8 cellular contexts compared by ENCODE assay signal in genomic region chr2:210003394-210003793, GRCh38. TPM values are rescaled to one million over a fixed set of nuclear protein-coding genes. Genes with fewer than 3 reads are reported as not detected.
DNase-seq lines count a peak whose midpoint lies in the region; ATAC-seq and TF ChIP-seq lines count a peak whose summit lies in the region.

No MANE protein-coding gene starts in this region.

- TF ChIP-seq CTCF in right atrium auricular region (IDR thresholded peaks at IDR 0.05) (no peak), lower leg skin (IDR thresholded peaks at IDR 0.05) (no peak), vagina (IDR thresholded peaks at IDR 0.05) (no peak)

- no peaks in the 10 kb centered on the region for H3K9me3 ChIP-seq in right atrium auricular region
- H3K9me3 ChIP-seq in vagina, result no peaks in the 10 kb centered on the region

- peak overlapping the region in 1 of 2 donors; percentile 87 for H3K27ac ChIP-seq in right atrium auricular region
- no peak overlapping the region for H3K27ac ChIP-seq in vagina

- intact Hi-C loops in left ventricle myocardium superior (cut with micrococcal nuclease) (loop anchor here (10.0 kb wide), 1 partner anchor 171 kb away; the partner anchor contains the start of gene KANSL1L), lower leg skin (cut with DNase I; ENCODE audit: low total_unique reads) (no loop called here), vagina (cut with DNase I) (loop anchor here (10.0 kb wide), 1 partner anchor 171 kb away; the partner anchor contains the start of gene KANSL1L)

- no peak for DNase-seq in right atrium auricular region (ENCODE audit: low spot score)
- DNase-seq in left ventricle myocardium superior, result no peak
- DNase-seq in amniotic epithelial cell (ENCODE audit: low read depth), result peak; percentile 44
- no peak for DNase-seq in lower leg skin (ENCODE audit: low spot score in 2 of 2)
- DNase-seq in vagina (ENCODE audit: extremely low spot score in 2 of 2), result no peak

- H3K4me3 ChIP-seq in right atrium auricular region, result peak overlapping the region; percentile 95 to 98
- H3K4me3 ChIP-seq in lower leg skin (ENCODE audit: low read depth, poor library complexity, severe bottlenecking), result peak overlapping the region; percentile 96
- H3K4me3 ChIP-seq in vagina, result peak overlapping the region; percentile 79 to 83

- H3K4me1 ChIP-seq in right atrium auricular region (peaks cover 0 to 56% of the 10 kb centered on the region in 2 donors), vagina (peaks cover 40% of the 10 kb centered on the region)

- no peaks in the 10 kb centered on the region for H3K27me3 ChIP-seq in right atrium auricular region
- no peaks in the 10 kb centered on the region for H3K27me3 ChIP-seq in vagina

- TF ChIP-seq POLR2A in lower leg skin (IDR thresholded peaks at IDR 0.05) (no peak), vagina (IDR thresholded peaks at IDR 0.05) (no peak)

- WGBS in lower leg skin, 2 donors, result 32 to 44% methylated on average over 1 of the region's 1 CpG

- H3K36me3 ChIP-seq in right atrium auricular region (no peaks in the 10 kb centered on the region), vagina (no peaks in the 10 kb centered on the region)

- ATAC-seq in left ventricle myocardium superior, result no peak
- ATAC-seq in HG03521 (IDR thresholded peaks at IDR 0.05; ENCODE audit: unreplicated experiment), result no peak
- ATAC-seq in GM19463 (IDR thresholded peaks at IDR 0.05; ENCODE audit: unreplicated experiment), result no peak
- no peak for ATAC-seq in GM18873 (IDR thresholded peaks at IDR 0.05; ENCODE audit: low FRiP score, unreplicated experiment)

RNA-seq across cellular contexts. Expression of gene RPE, which starts 1.0 kb away (rescaled TPM):
- total RNA-seq in right atrium auricular region (10 to 100 TPM; 21.0 to 26.4 TPM), left ventricle myocardium superior (16.6 TPM), lower leg skin (10 to 100 TPM; 40.0 to 91.9 (median 59.6) TPM), vagina (73.2 TPM)
